ENCODE assay signal across 25 cellular contexts in the genomic region with DNA sequence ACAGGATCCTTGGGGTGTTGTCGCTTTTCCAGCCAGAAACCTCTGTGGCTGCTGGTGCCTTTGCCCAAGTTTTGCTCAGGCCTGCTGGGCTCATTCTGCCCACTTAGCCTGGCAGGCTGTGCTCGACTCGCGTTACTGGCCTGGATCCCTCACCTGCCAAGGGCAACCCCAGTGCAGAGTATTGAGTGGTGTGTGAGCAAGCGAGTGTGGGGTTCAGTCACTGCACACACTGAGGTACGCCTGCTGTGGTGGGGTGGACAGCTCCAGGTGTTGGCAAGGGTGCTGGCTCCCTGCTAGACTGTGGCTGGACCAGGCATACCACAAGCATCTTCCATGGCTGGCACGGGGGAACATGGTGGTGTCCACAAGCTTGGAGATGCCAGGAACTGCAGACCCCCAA. TPM values are rescaled to one million over a fixed set of nuclear protein-coding genes. Genes with fewer than 3 reads are reported as not detected.
DNase-seq lines count a peak whose midpoint lies in the region; ATAC-seq, FAIRE-seq and TF ChIP-seq lines count a peak whose summit lies in the region.
"Had no signal": no experiment of that assay in that cellular context is flagged by ENCODE, and none has a peak within 500 bp of the region (broad histone marks: within the 10 kb centered on the region; RNA-seq: fewer than 3 reads in every experiment).

No MANE protein-coding gene starts in this region.

- H3K27ac ChIP-seq in BLaER1 (no peak overlapping the region), osteoblast (ENCODE audit: low read depth, low read length) (no peak overlapping the region)
- H3K27ac ChIP-seq: 22Rv1, A549 had no signal

- H3K4me2 ChIP-seq in BLaER1, result no peak overlapping the region
- H3K4me2 ChIP-seq in osteoblast (ENCODE audit: insufficient read depth, low read length), result no peak overlapping the region
- H3K4me2 ChIP-seq: A549 had no signal

- no peak overlapping the region for H3K9ac ChIP-seq in BLaER1

- no peak overlapping the region for H3K4me3 Mint-ChIP-seq in WTC11
- H3K4me3 Mint-ChIP-seq: B cell; CD14-positive monocyte; CD4-positive, alpha-beta memory T cell; CD4-positive, CD25-positive, alpha-beta regulatory T cell; CD8-positive, alpha-beta memory T cell had no signal

- no peaks in the 10 kb centered on the region for H3K27me3 ChIP-seq in BLaER1
- no peaks in the 10 kb centered on the region for H3K27me3 ChIP-seq in osteoblast (ENCODE audit: insufficient read depth, low read length)

- POLR2A ChIA-PET in WTC11 (lab: Charles Lee), result no interaction called here

- peaks cover 35% of the 10 kb centered on the region for H3K9me3 Mint-ChIP-seq in WTC11

- TF ChIP-seq CTCF in WTC11 (IDR thresholded peaks at IDR 0.05) (no peak), osteoblast (IDR thresholded peaks at IDR 0.05; ENCODE audit: extremely low read depth, low read depth, low read length) (no peak)

- DNase-seq in WTC11 (ENCODE audit: low spot score) (no peak), osteoblast (ENCODE audit: insufficient read length, low spot score, missing footprints) (peak; percentile 22), NCI-H1105 treated with DMSO at 0.1 percent for 48 hours (lab: John Stamatoyannopoulos, UW) (no peak), urothelium cell line (ENCODE audit: low spot score) (no peak)
- DNase-seq: AML-193; C1 segment of cervical spinal cord; CD4-positive, alpha-beta memory T cell; CD4-positive, CD25-positive, alpha-beta regulatory T cell; CD8-positive, alpha-beta memory T cell; COR-L47; DMS 273 treated with DMSO at 0.1 percent for 48 hours; DMS153; DMS79; DND-41; EL; GDM1 had no signal

- no peaks in the 10 kb centered on the region for H3K79me2 ChIP-seq in osteoblast (ENCODE audit: insufficient read depth, low read length)

- peaks cover 37% of the 10 kb centered on the region for H3K9me3 ChIP-seq in BLaER1
- peaks cover 12% of the 10 kb centered on the region for H3K9me3 ChIP-seq in osteoblast (ENCODE audit: low read depth, low read length)

- peaks cover 24% of the 10 kb centered on the region for H3K36me3 Mint-ChIP-seq in WTC11

- no peaks in the 10 kb centered on the region for H4K20me1 ChIP-seq in BLaER1
- H4K20me1 ChIP-seq in osteoblast (ENCODE audit: insufficient read depth, low read length), result no peaks in the 10 kb centered on the region

- no peak overlapping the region for H2AFZ ChIP-seq in osteoblast (ENCODE audit: low read length)

- H3K4me1 Mint-ChIP-seq in WTC11, result peaks cover 11% of the 10 kb centered on the region

- no peaks in the 10 kb centered on the region; the same call in 1 of the 2 replicates for H3K27me3 Mint-ChIP-seq in WTC11 (ENCODE audit: low read depth)
- H3K27me3 Mint-ChIP-seq: B cell; CD4-positive, alpha-beta memory T cell; CD4-positive, CD25-positive, alpha-beta regulatory T cell; CD8-positive, alpha-beta memory T cell had no signal

- 0 out of 2 replicates have a peak overlapping the region, but pooled peaks have one; percentile 34 for H3K4me3 ChIP-seq in BLaER1
- H3K4me3 ChIP-seq in osteoblast (ENCODE audit: insufficient read depth, low read length), result no peak overlapping the region
- H3K4me3 ChIP-seq: A549, GM12878 had no signal

- no peak for ATAC-seq in WTC11
- ATAC-seq in HG02642 (IDR thresholded peaks at IDR 0.05; ENCODE audit: poor library complexity, unreplicated experiment), result no peak
- ATAC-seq: A549, GM12878 had no signal

- H3K4me1 ChIP-seq in BLaER1 (no peaks in the 10 kb centered on the region), osteoblast (ENCODE audit: insufficient read depth, low read length) (peaks cover 14% of the 10 kb centered on the region)
- H3K4me1 ChIP-seq: A549 had no signal

- no peak overlapping the region for H3K27ac Mint-ChIP-seq in WTC11
- H3K27ac Mint-ChIP-seq: B cell; CD14-positive monocyte; CD4-positive, alpha-beta memory T cell; CD4-positive, CD25-positive, alpha-beta regulatory T cell had no signal

- no peak for FAIRE-seq in urothelium cell line (lab: Jason Lieb, UNC)
- FAIRE-seq: A549, GM12878, GM12892, GM18507 had no signal

- CTCF ChIA-PET in WTC11 (lab: Charles Lee), result interaction anchor here (1.6 kb wide), 1 partner anchor 219 kb away, joined by 7 read pairs; no protein-coding TSS in a partner anchor

- peaks cover 23% of the 10 kb centered on the region for H3K36me3 ChIP-seq in BLaER1
- peaks cover 6% of the 10 kb centered on the region for H3K36me3 ChIP-seq in osteoblast (ENCODE audit: insufficient read depth, low read length)

TF ChIP-seq in WTC11, 78 proteins besides CTCF, POLR2A, EP300 and RAD21:
- TF ChIP-seq SMAD4 (CRISPR knock-in tag; IDR thresholded peaks at IDR 0.05), result no peak
- TF ChIP-seq RORB (CRISPR knock-in tag; IDR thresholded peaks at IDR 0.05), result no peak
- 0 out of 2 replicates have a peak, but pooled peaks have one; percentile 18 for TF ChIP-seq ZBTB21 (CRISPR knock-in tag; IDR thresholded peaks at IDR 0.05; ENCODE audit: borderline replicate concordance)
- no peak for TF ChIP-seq ZNF263 (CRISPR knock-in tag; IDR thresholded peaks at IDR 0.05; ENCODE audit: low read depth)
- TF ChIP-seq, protein P1, sequence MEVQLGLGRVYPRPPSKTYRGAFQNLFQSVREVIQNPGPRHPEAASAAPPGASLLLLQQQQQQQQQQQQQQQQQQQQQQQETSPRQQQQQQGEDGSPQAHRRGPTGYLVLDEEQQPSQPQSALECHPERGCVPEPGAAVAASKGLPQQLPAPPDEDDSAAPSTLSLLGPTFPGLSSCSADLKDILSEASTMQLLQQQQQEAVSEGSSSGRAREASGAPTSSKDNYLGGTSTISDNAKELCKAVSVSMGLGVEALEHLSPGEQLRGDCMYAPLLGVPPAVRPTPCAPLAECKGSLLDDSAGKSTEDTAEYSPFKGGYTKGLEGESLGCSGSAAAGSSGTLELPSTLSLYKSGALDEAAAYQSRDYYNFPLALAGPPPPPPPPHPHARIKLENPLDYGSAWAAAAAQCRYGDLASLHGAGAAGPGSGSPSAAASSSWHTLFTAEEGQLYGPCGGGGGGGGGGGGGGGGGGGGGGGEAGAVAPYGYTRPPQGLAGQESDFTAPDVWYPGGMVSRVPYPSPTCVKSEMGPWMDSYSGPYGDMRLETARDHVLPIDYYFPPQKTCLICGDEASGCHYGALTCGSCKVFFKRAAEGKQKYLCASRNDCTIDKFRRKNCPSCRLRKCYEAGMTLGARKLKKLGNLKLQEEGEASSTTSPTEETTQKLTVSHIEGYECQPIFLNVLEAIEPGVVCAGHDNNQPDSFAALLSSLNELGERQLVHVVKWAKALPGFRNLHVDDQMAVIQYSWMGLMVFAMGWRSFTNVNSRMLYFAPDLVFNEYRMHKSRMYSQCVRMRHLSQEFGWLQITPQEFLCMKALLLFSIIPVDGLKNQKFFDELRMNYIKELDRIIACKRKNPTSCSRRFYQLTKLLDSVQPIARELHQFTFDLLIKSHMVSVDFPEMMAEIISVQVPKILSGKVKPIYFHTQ (CRISPR knock-in tag; IDR thresholded peaks at IDR 0.05), result no peak
- TF ChIP-seq FOXK1 (CRISPR knock-in tag; IDR thresholded peaks at IDR 0.05), result no peak
- 0 out of 2 replicates have a peak, but pooled peaks have one; percentile 27 for TF ChIP-seq FOXP1 (CRISPR knock-in tag; IDR thresholded peaks at IDR 0.05; ENCODE audit: borderline replicate concordance)
- TF ChIP-seq, protein P2, sequence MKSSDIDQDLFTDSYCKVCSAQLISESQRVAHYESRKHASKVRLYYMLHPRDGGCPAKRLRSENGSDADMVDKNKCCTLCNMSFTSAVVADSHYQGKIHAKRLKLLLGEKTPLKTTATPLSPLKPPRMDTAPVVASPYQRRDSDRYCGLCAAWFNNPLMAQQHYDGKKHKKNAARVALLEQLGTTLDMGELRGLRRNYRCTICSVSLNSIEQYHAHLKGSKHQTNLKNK (CRISPR knock-in tag; IDR thresholded peaks at IDR 0.05), result no peak

RNA-seq across cellular contexts. Expression of gene SPCS3, which starts 22.6 kb away (rescaled TPM):
- total RNA-seq in WTC11 (2021) (117 to 127 TPM (median 125 TPM) in 3 replicates), osteoblast (113 and 115 TPM in 2 replicates)
